In genomic region chr11:8814209-8814922, GRCh38 we compare ENCODE assay signal across 9 cellular contexts.
DNase-seq lines count a peak whose midpoint lies in the region; ATAC-seq, FAIRE-seq and TF ChIP-seq lines count a peak whose summit lies in the region.
"Had no signal": no experiment of that assay in that cellular context is flagged by ENCODE, and none has a peak within 500 bp of the region (broad histone marks: within the 10 kb centered on the region; RNA-seq: fewer than 3 reads in every experiment).

No MANE protein-coding gene starts in this region.

- H3K27me3 Mint-ChIP-seq in activated T-helper 2 cell treated with anti-CD3 and anti-CD28 coated beads, Interferon-gamma antibody, Interleukin-2, Interleukin-4, amounts not matched to agents 10 μg/mL and 5 μg/mL and 100 μg/mL, durations not matched to agents 14 hours and 24 hours and 36 hours (ENCODE audit: low read depth), result peaks cover 23% of the 10 kb centered on the region
- peaks cover 8 to 15% (median 12%) of the 10 kb centered on the region in 5 donors for H3K27me3 Mint-ChIP-seq in naive thymus-derived CD8-positive, alpha-beta T cell

- TF ChIP-seq EP300 in GM12878 (IDR thresholded peaks at IDR 0.05; ENCODE audit: borderline replicate concordance in 1 of 2, control insufficient read depth in 1 of 2, low read depth in 2 of 2, low read length in 2 of 2), result no peak

- H3K4me1 ChIP-seq in DOHH2 (ENCODE audit: control insufficient read depth, low read length) (peaks cover 18% of the 10 kb centered on the region), GM12878 (ENCODE audit: control insufficient read depth, insufficient read depth, low read length) (peaks cover 4% of the 10 kb centered on the region), muscle layer of duodenum (ENCODE audit: control insufficient read depth in 1 of 2, insufficient read depth in 2 of 2, low read length in 2 of 2) (peaks cover 15 to 17% of the 10 kb centered on the region in 2 donors), heart left ventricle (peaks cover 0 to 40% (median 19%) of the 10 kb centered on the region in 12 donors)

- H3K36me3 Mint-ChIP-seq in activated T-helper 2 cell treated with anti-CD3 and anti-CD28 coated beads, Interferon-gamma antibody, Interleukin-2, Interleukin-4, amounts not matched to agents 10 μg/mL and 5 μg/mL and 100 μg/mL, durations not matched to agents 14 hours and 24 hours and 36 hours (ENCODE audit: low read depth), result no peaks in the 10 kb centered on the region
- H3K36me3 Mint-ChIP-seq in naive thymus-derived CD8-positive, alpha-beta T cell, result no peaks in the 10 kb centered on the region

- in situ Hi-C loops in GM12878 (cut with MboI), result no loop called here

- RAD21 ChIA-PET in GM12878 (lab: Charles Lee; ENCODE audit: unreplicated experiment), result interaction anchor here (0.6 to 1.5 kb wide), 6 partner anchors 18 to 247 kb away, joined by 3 to 6 read pairs (median 4); no protein-coding TSS in a partner anchor

- no peak for TF ChIP-seq POLR2A in GM12878 (IDR thresholded peaks at IDR 0.05; ENCODE audit: low read depth, low read length)
- no peak for TF ChIP-seq POLR2A in heart left ventricle (IDR thresholded peaks at IDR 0.05)

- H3K79me2 ChIP-seq in DOHH2 (ENCODE audit: control insufficient read depth, low read length) (no peaks in the 10 kb centered on the region), GM12878 (ENCODE audit: control insufficient read depth, insufficient read depth, low read length) (no peaks in the 10 kb centered on the region)

- H3F3A ChIP-seq in DOHH2 (ENCODE audit: control insufficient read depth, insufficient read depth), result no peaks in the 10 kb centered on the region

- H3K36me3 ChIP-seq in DOHH2 (ENCODE audit: control insufficient read depth, low read length) (no peaks in the 10 kb centered on the region), GM12878 (ENCODE audit: control insufficient read depth in 2 of 2, insufficient read depth in 2 of 2, low read length in 1 of 2) (no peaks in the 10 kb centered on the region; a peak in 1 of 4 replicates), muscle layer of duodenum (ENCODE audit: control insufficient read depth in 1 of 2, insufficient read depth in 2 of 2, low read length in 2 of 2) (no peaks in the 10 kb centered on the region), heart left ventricle (peaks cover 0 to 3% (median 0%) of the 10 kb centered on the region in 9 donors)
- H3K36me3 ChIP-seq: brain microvascular endothelial cell had no signal

- POLR2A ChIA-PET in GM12878 (lab: Charles Lee), result interaction anchor here (0.6 to 1.1 kb wide), 6 partner anchors 16 to 1407 kb away, joined by 3 to 7 read pairs (median 3); no protein-coding TSS in a partner anchor
- POLR2A ChIA-PET in naive thymus-derived CD8-positive, alpha-beta T cell (lab: Charles Lee), result interaction anchor here (0.6 kb wide), 2 partner anchors 29 to 1937 kb away, joined by 3 to 5 read pairs; partner anchors contain the start of gene CTR9

- H3K4me3 ChIP-seq in DOHH2 (ENCODE audit: low read length) (peak overlapping the region; percentile 32; the same call in 1 of the 2 replicates), GM12878 (no peak overlapping the region), muscle layer of duodenum (ENCODE audit: low read depth in 1 of 2, low read length in 2 of 2) (no peak overlapping the region), heart left ventricle (no peak overlapping the region)

- peak overlapping the region; percentile 20 for H3K27ac ChIP-seq in DOHH2 (ENCODE audit: low read depth, low read length)
- no peak overlapping the region for H3K27ac ChIP-seq in GM12878 (ENCODE audit: control insufficient read depth, insufficient read depth)
- H3K27ac ChIP-seq in muscle layer of duodenum (ENCODE audit: low read length), result peak overlapping the region; percentile 69
- peak overlapping the region in 5 of 12 donors; percentile 4 to 89 (median 39) for H3K27ac ChIP-seq in heart left ventricle
- H3K27ac ChIP-seq: brain microvascular endothelial cell had no signal

- CTCF ChIA-PET in GM12878 (lab: Yijun Ruan, JAX), result interaction anchor here (0.6 to 4.4 kb wide), 23 partner anchors 11 to 777 kb away, joined by 3 to 41 read pairs (median 4); no protein-coding TSS in a partner anchor

- peak; percentile 79 for DNase-seq in HT1080 (ENCODE audit: low read depth)
- no peak for DNase-seq in GM12878 (ENCODE audit: low read depth, low spot score)
- no peak for DNase-seq in activated T-helper 2 cell treated with anti-CD3 and anti-CD28 coated beads, Interferon-gamma antibody, Interleukin-2, Interleukin-4, amounts not matched to agents 10 μg/mL and 5 μg/mL and 100 μg/mL, durations not matched to agents 14 hours and 24 hours and 36 hours (ENCODE audit: low spot score)
- no peak for DNase-seq in amniotic stem cell (lab: John Stamatoyannopoulos, UW)
- DNase-seq in heart left ventricle, result no peak
- no peak for DNase-seq in naive thymus-derived CD8-positive, alpha-beta T cell

- no peaks in the 10 kb centered on the region for H3K9me3 Mint-ChIP-seq in activated T-helper 2 cell treated with anti-CD3 and anti-CD28 coated beads, Interferon-gamma antibody, Interleukin-2, Interleukin-4, amounts not matched to agents 10 μg/mL and 5 μg/mL and 100 μg/mL, durations not matched to agents 14 hours and 24 hours and 36 hours
- no peaks in the 10 kb centered on the region for H3K9me3 Mint-ChIP-seq in naive thymus-derived CD8-positive, alpha-beta T cell

- H2AFZ ChIP-seq in GM12878 (ENCODE audit: control insufficient read depth, low read depth, low read length), result no peak overlapping the region; the same call in none of the 2 replicates

- H3K4me2 ChIP-seq in DOHH2 (ENCODE audit: low read length) (peak overlapping the region; percentile 40), GM12878 (ENCODE audit: control insufficient read depth, insufficient read depth) (no peak overlapping the region)

- TF ChIP-seq CTCF in DOHH2 (IDR thresholded peaks at IDR 0.05; ENCODE audit: low read depth, low read length, poor library complexity, severe bottlenecking) (no peak), GM12878 (IDR thresholded peaks at IDR 0.05 in 2 of 3, conservative IDR thresholded peaks at IDR 0.05 in 1 of 3; ENCODE audit: control insufficient read depth in 2 of 3, extremely low read depth in 1 of 3, insufficient read depth in 1 of 3, low read depth in 3 of 3, low read length in 3 of 3) (no peak), heart left ventricle (IDR thresholded peaks at IDR 0.05) (no peak)

- no peak overlapping the region for H3K4me3 Mint-ChIP-seq in activated T-helper 2 cell treated with anti-CD3 and anti-CD28 coated beads, Interferon-gamma antibody, Interleukin-2, Interleukin-4, amounts not matched to agents 10 μg/mL and 5 μg/mL and 100 μg/mL, durations not matched to agents 14 hours and 24 hours and 36 hours (ENCODE audit: low read depth)
- H3K4me3 Mint-ChIP-seq in naive thymus-derived CD8-positive, alpha-beta T cell, result no peak overlapping the region

- H4K20me1 ChIP-seq in DOHH2 (ENCODE audit: control insufficient read depth, insufficient read depth, low read depth, low read length), result no peaks in the 10 kb centered on the region
- H4K20me1 ChIP-seq in GM12878 (ENCODE audit: control insufficient read depth, insufficient read depth), result no peaks in the 10 kb centered on the region

- intact Hi-C loops in GM12878 (cut with micrococcal nuclease; ENCODE audit: unreplicated experiment) (loop anchor here (2.0 to 10.0 kb wide), 3 partner anchors 148 to 590 kb away; partner anchors contain the start of genes STK33 and TMEM9B), heart left ventricle (cut with DNase I) (loop anchor here in 9 of 10 donors (5.0 to 10.0 kb wide), 12 partner anchors 37 to 480 kb away; partner anchors contain the start of genes AKIP1 (in 2 of the 9), RPL27A (in 2 of the 9), TRIM66 (in 2 of the 9) and TMEM9B (in 1 of the 9))
- intact Hi-C loops in activated T-helper 2 cell treated with anti-CD3 and anti-CD28 coated beads, Interferon-gamma antibody, Interleukin-2, Interleukin-4, amounts not matched to agents 10 μg/mL and 5 μg/mL and 100 μg/mL, durations not matched to agents 14 hours and 24 hours and 36 hours (cut with micrococcal nuclease), result loop anchor here (5.0 kb wide), 1 partner anchor 127 kb away; no protein-coding TSS in a partner anchor

- H3K27me3 ChIP-seq in DOHH2 (ENCODE audit: control insufficient read depth, low read length) (peaks cover 4% of the 10 kb centered on the region), GM12878 (replicated peaks in 1 of 2; ENCODE audit: control insufficient read depth in 2 of 2, insufficient read depth in 2 of 2, low read length in 1 of 2) (peaks cover 0 to 2% of the 10 kb centered on the region in 2 experiments; a peak in 2 of 4 replicates), muscle layer of duodenum (ENCODE audit: low read depth, low read length) (no peaks in the 10 kb centered on the region), heart left ventricle (no peaks in the 10 kb centered on the region)
- H3K27me3 ChIP-seq: brain microvascular endothelial cell had no signal

- TF ChIP-seq RAD21 in GM12878 (IDR thresholded peaks at IDR 0.05; ENCODE audit: insufficient read depth, low read depth, low read length), result no peak

- 57% methylated on average over 4 of the region's 4 CpGs for WGBS in GM12878 (ENCODE audit: insufficient coverage, insufficient replicate concordance, low lambda C conversion rate, missing lambda C conversion rate)
- WGBS in heart left ventricle, 4 donors, result 54 to 68% (median 62%) methylated on average over 4 of the region's 4 CpGs

- peaks cover 5% of the 10 kb centered on the region for H3K4me1 Mint-ChIP-seq in activated T-helper 2 cell treated with anti-CD3 and anti-CD28 coated beads, Interferon-gamma antibody, Interleukin-2, Interleukin-4, amounts not matched to agents 10 μg/mL and 5 μg/mL and 100 μg/mL, durations not matched to agents 14 hours and 24 hours and 36 hours (ENCODE audit: low read depth)
- H3K4me1 Mint-ChIP-seq in naive thymus-derived CD8-positive, alpha-beta T cell, result peaks cover 6 to 10% (median 8%) of the 10 kb centered on the region in 4 donors

- ATAC-seq in GM12878 (peak; percentile 38), heart left ventricle (no peak)
- no peak for ATAC-seq in naive thymus-derived CD8-positive, alpha-beta T cell

- H3K9ac ChIP-seq in GM12878 (ENCODE audit: control insufficient read depth, insufficient read depth, low read length), result no peak overlapping the region

- H3K9me3 ChIP-seq in DOHH2 (ENCODE audit: control insufficient read depth, insufficient read depth, low read length) (no peaks in the 10 kb centered on the region), GM12878 (replicated peaks; ENCODE audit: control insufficient read depth, insufficient read depth, low read length) (no peaks in the 10 kb centered on the region), muscle layer of duodenum (ENCODE audit: control insufficient read depth in 1 of 2, low read length in 2 of 2) (no peaks in the 10 kb centered on the region), heart left ventricle (no peaks in the 10 kb centered on the region)

- H3K9me2 ChIP-seq in DOHH2 (replicated peaks; ENCODE audit: control insufficient read depth, low read length), result no peaks in the 10 kb centered on the region

- FAIRE-seq in GM12878 (lab: Jason Lieb, UNC), result no peak

- BruUV-seq in GM12878 (replicated peaks; lab: Mats Ljungman, UMichigan), result no TSS peak

- SMC1A ChIA-PET in GM12878 (lab: Charles Lee; ENCODE audit: uncharacterized antibody, unreplicated experiment), result interaction anchor here (0.7 to 2.2 kb wide), 12 partner anchors 11 to 247 kb away, joined by 3 to 16 read pairs (median 4); partner anchors contain the start of genes RPL27A and TRIM66

- H3K27ac Mint-ChIP-seq in activated T-helper 2 cell treated with anti-CD3 and anti-CD28 coated beads, Interferon-gamma antibody, Interleukin-2, Interleukin-4, amounts not matched to agents 10 μg/mL and 5 μg/mL and 100 μg/mL, durations not matched to agents 14 hours and 24 hours and 36 hours, result no peak overlapping the region
- no peak overlapping the region for H3K27ac Mint-ChIP-seq in naive thymus-derived CD8-positive, alpha-beta T cell
